In the genomic region with DNA sequence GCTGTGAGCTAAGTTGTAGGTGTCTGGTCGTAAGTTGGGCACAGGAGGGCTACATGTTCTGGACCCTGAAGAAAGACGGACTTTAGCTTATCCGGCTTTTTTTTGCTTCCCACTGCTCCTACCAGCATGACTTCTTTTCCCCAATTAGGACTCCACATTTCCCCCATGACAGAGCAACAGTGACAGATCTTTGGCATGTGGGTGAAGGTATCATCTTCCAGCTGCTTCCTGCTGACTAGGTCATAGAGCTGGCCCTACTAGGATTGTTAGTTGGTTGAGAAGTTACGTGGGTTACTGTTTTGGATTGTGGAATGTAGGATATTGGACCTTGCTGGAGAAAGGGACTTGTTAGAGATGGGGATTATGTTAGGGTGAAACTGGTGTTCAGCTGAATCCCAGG, we compare ENCODE assay signal across 21 cellular contexts.
"Had no signal": no experiment of that assay in that cellular context is flagged by ENCODE, and none has a peak within 500 bp of the region (broad histone marks: within the 10 kb centered on the region; RNA-seq: fewer than 3 reads in every experiment).

No MANE protein-coding gene starts in this region.

- H3K36me3 ChIP-seq: lower lobe of right lung, thoracic aorta had no signal

- ATAC-seq: left lung, lower lobe of right lung, natural killer cell, right cardiac atrium, T-helper 17 cell had no signal

- DNase-seq: activated CD4-positive, alpha-beta T cell treated with anti-CD3 and anti-CD28 coated beads, Interleukin-2, amount 50 U/mL, for 1 hour; activated CD8-positive, alpha-beta memory T cell treated with anti-CD3 and anti-CD28 coated beads for 24 hours; activated naive CD4-positive, alpha-beta T cell; anterior cingulate cortex; effector memory CD4-positive, alpha-beta T cell; glutamatergic neuron; left lung; lower lobe of right lung; mesenchymal stem cell; natural killer cell; occipital lobe; right cardiac atrium; spleen; stimulated activated naive CD4-positive, alpha-beta T cell treated with Interleukin-2 at 50 U/mL for 16 hours; T-helper 17 cell; T1000; WERI-Rb-1 had no signal

- H3K4me1 Mint-ChIP-seq: neural progenitor cell, T-helper 17 cell had no signal

- H3K4me3 Mint-ChIP-seq: central memory CD8-positive, alpha-beta T cell; natural killer cell; neural progenitor cell; T-helper 17 cell had no signal

- H3K27me3 Mint-ChIP-seq: central memory CD8-positive, alpha-beta T cell; T-helper 17 cell had no signal

- H3K27ac ChIP-seq: left lung, lower lobe of right lung, neural progenitor cell, parathyroid adenoma, spleen, thoracic aorta, WERI-Rb-1 had no signal

- H3K27ac Mint-ChIP-seq: natural killer cell, neural progenitor cell, T-helper 17 cell had no signal

- H3K27me3 ChIP-seq: left lung, neural progenitor cell, spleen had no signal

- H3K9me3 ChIP-seq: thoracic aorta had no signal

- H3K4me2 ChIP-seq: neural progenitor cell had no signal

- H3K9ac ChIP-seq: neural progenitor cell, parathyroid adenoma had no signal

- H3K4me1 ChIP-seq: left lung, lower lobe of right lung, neural progenitor cell, parathyroid adenoma, spleen had no signal

- H3K4me3 ChIP-seq: left lung, lower lobe of right lung, neural progenitor cell, spleen, thoracic aorta had no signal
